Comparison of ENCODE assay signal across 1 cellular context in the genomic region with DNA sequence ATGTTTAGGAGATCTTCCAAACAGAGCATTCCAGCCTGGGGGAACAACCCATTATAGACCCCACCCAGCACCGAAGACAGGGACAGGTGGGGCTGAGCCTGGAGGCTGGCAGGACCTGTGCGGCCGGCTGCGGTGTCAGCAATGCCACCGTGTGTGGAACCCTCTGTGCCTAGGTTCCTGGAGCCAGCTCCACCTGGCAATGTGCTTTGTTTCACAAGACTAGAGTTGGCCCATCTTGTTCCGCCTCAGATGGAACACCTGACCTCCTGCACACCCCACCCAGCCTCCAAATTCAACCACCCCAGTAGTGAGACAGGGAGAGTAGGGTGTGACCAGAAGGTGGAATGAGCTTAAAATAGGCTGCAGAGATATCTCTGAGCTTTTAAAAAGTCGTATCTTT. TPM values are rescaled to one million over a fixed set of nuclear protein-coding genes. Genes with fewer than 3 reads are reported as not detected.
"Had no signal": no experiment of that assay in that cellular context is flagged by ENCODE, and none has a peak within 500 bp of the region (broad histone marks: within the 10 kb centered on the region; RNA-seq: fewer than 3 reads in every experiment).

No MANE protein-coding gene starts in this region.

RNA-seq across cellular contexts. Expression of a gene that starts 18.4 kb away (rescaled TPM):
- polyA plus RNA-seq: endothelial cell of umbilical vein had no signal
